ENCODE assay signal across 14 cellular contexts in the genomic region with DNA sequence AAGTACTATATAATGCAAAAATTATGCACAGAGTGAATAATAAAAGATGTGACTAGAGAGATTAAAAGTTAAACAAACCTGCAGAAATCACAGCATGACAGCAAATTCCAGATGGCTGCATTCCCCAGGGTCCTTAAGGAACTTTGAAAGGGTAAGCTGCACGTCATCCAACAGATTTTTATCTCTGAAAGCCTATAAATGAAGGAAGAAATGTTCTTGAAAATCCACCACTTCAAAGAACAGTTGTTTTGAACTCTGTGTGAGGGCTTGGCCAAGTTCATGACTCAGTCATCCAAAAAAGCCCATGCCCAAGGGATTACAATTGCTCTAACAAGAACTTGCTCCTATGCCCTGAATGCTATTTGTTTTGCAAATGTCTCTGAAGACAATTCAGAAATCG.
DNase-seq lines count a peak whose midpoint lies in the region; ATAC-seq and TF ChIP-seq lines count a peak whose summit lies in the region.
"Had no signal": no experiment of that assay in that cellular context is flagged by ENCODE, and none has a peak within 500 bp of the region (broad histone marks: within the 10 kb centered on the region; RNA-seq: fewer than 3 reads in every experiment).

No MANE protein-coding gene starts in this region.

- H3K27me3 ChIP-seq in NT2/D1 (ENCODE audit: insufficient read depth, insufficient read length) = no peaks in the 10 kb centered on the region
- H3K27me3 ChIP-seq: spleen, tibial nerve had no signal

- H3K9me3 ChIP-seq in HEK293 (ENCODE audit: control insufficient read depth, insufficient read depth, low read depth, low read length) = no peaks in the 10 kb centered on the region
- peaks cover 12% of the 10 kb centered on the region for H3K9me3 ChIP-seq in NT2/D1 (ENCODE audit: insufficient read depth, low read length)

- TF ChIP-seq CTCF in HEK293 (tag by site-specific recombination; IDR thresholded peaks at IDR 0.05) (no peak), fibroblast of mammary gland (conservative IDR thresholded peaks at IDR 0.05; ENCODE audit: control insufficient read depth, insufficient read depth, low read depth, low read length) (no peak)

- no peak overlapping the region for H3K4me3 ChIP-seq in HEK293 (ENCODE audit: low read depth, low read length)
- H3K4me3 ChIP-seq in NT2/D1 (ENCODE audit: insufficient read length, low read depth) = no peak overlapping the region
- no peak overlapping the region for H3K4me3 ChIP-seq in fibroblast of mammary gland (ENCODE audit: control insufficient read depth, low read depth, low read length)
- no peak overlapping the region for H3K4me3 ChIP-seq in skeletal muscle cell (ENCODE audit: low read depth, low read length)
- H3K4me3 ChIP-seq: spleen, tibial nerve had no signal

- H3K36me3 ChIP-seq in HEK293 (ENCODE audit: control insufficient read depth in 2 of 2, insufficient read depth in 1 of 2, low read length in 2 of 2) (no peaks in the 10 kb centered on the region), NT2/D1 (ENCODE audit: insufficient read depth, insufficient read length, low read length) (no peaks in the 10 kb centered on the region)
- H3K36me3 ChIP-seq: spleen, tibial nerve had no signal

- ATAC-seq in GM21367 (IDR thresholded peaks at IDR 0.05; ENCODE audit: unreplicated experiment) = no peak
- ATAC-seq: CD8-positive, alpha-beta T cell had no signal

- CTCF ChIA-PET in HEK293 (lab: Yijun Ruan, JAX) = interaction anchor here (0.5 kb wide), 1 partner anchor 630 kb away, joined by 5 read pairs; no protein-coding TSS in a partner anchor

- H3K27ac ChIP-seq in HEK293 (ENCODE audit: extremely low read depth, low read depth, low read length) = no peak overlapping the region
- H3K27ac ChIP-seq: spleen, tibial nerve had no signal

- H3K4me1 ChIP-seq in HEK293 (ENCODE audit: control insufficient read depth, insufficient read depth, low read length) = no peaks in the 10 kb centered on the region
- no peaks in the 10 kb centered on the region for H3K4me1 ChIP-seq in NT2/D1 (ENCODE audit: insufficient read depth, insufficient read length)
- H3K4me1 ChIP-seq: spleen, tibial nerve had no signal

- DNase-seq in NT2/D1 (ENCODE audit: low read depth, low spot score) (peak; percentile 39), fibroblast of mammary gland (ENCODE audit: low read depth) (peak; percentile 68), skeletal muscle cell (ENCODE audit: low read depth) (peak; percentile 6), activated gamma-delta T cell treated with Interleukin-2 at 50 U/mL for 16 hours (no peak), HuH-7 (ENCODE audit: low spot score) (no peak)
- DNase-seq: activated CD4-positive, CD25-positive, alpha-beta regulatory T cell; CD8-positive, alpha-beta T cell; GF-D8; KBM-7; NCI-H1417 treated with DMSO at 0.1 percent for 48 hours; spleen had no signal

- POLR2A ChIA-PET in HEK293 (lab: Yijun Ruan, JAX) = no interaction called here

- H3K9ac ChIP-seq in NT2/D1 (ENCODE audit: insufficient read length, low read depth) = no peak overlapping the region

TF ChIP-seq in HEK293, 187 proteins besides CTCF, POLR2A, EP300 and RAD21:
- TF ChIP-seq KLF7 (tag by site-specific recombination; IDR thresholded peaks at IDR 0.05; ENCODE audit: borderline replicate concordance) (no peak), HOXC10 (CRISPR knock-in tag; IDR thresholded peaks at IDR 0.05) (no peak), ZNF544 (tag by site-specific recombination; IDR thresholded peaks at IDR 0.05) (no peak), GLIS1 (tag by site-specific recombination; IDR thresholded peaks at IDR 0.05) (peak; percentile 69), ZBTB1 (tag by site-specific recombination; IDR thresholded peaks at IDR 0.05) (no peak), ZNF621 (tag by site-specific recombination; IDR thresholded peaks at IDR 0.05) (no peak), TCF7L2 (IDR thresholded peaks at IDR 0.05; ENCODE audit: borderline replicate concordance, low read depth, low read length) (peak; percentile 72), KLF8 (tag by site-specific recombination; IDR thresholded peaks at IDR 0.05) (0 out of 2 replicates have a peak, but pooled peaks have one; percentile 26)

Comparison
In these comparisons a context has a peak if more than half of its experiments do, and no peak if none do; other contexts are left out.
1. DNase-seq: peak in NT2/D1 (single experiment), fibroblast of mammary gland (single experiment) and skeletal muscle cell (single experiment); none in activated gamma-delta T cell treated with Interleukin-2 at 50 U/mL for 16 hours (single experiment) and HuH-7 (single experiment).